In genomic region chr6:14721103-14721758, GRCh38 we compare ENCODE assay signal across 9 cellular contexts.
DNase-seq lines count a peak whose midpoint lies in the region; ATAC-seq, FAIRE-seq and TF ChIP-seq lines count a peak whose summit lies in the region.
"Had no signal": no experiment of that assay in that cellular context is flagged by ENCODE, and none has a peak within 500 bp of the region (broad histone marks: within the 10 kb centered on the region; RNA-seq: fewer than 3 reads in every experiment).

No MANE protein-coding gene starts in this region.

- FAIRE-seq in pancreas (lab: Jason Lieb, UNC) = no peak
- no peak for FAIRE-seq in urothelium cell line (lab: Jason Lieb, UNC)

- H4K20me1 ChIP-seq in PC-9 (ENCODE audit: insufficient read depth) = no peaks in the 10 kb centered on the region

- no peaks in the 10 kb centered on the region for H3K36me3 ChIP-seq in PC-9 (ENCODE audit: low read depth)
- no peaks in the 10 kb centered on the region for H3K36me3 ChIP-seq in pancreas

- no peaks in the 10 kb centered on the region for H3K9me2 ChIP-seq in PC-9 (ENCODE audit: insufficient read depth)

- H3K4me2 ChIP-seq in PC-9 = peak overlapping the region; percentile 42

- H3K27ac ChIP-seq in HL-60 (replicated peaks) = peak overlapping the region; percentile 75
- H3K27ac ChIP-seq in PC-9 = peak overlapping the region; percentile 61
- peak overlapping the region in 2 of 4 donors; percentile 3 to 23 for H3K27ac ChIP-seq in pancreas

- H3K9me3 ChIP-seq in PC-9 (ENCODE audit: insufficient read depth, low read depth) = no peaks in the 10 kb centered on the region; the same call in 1 of the 2 replicates
- no peaks in the 10 kb centered on the region for H3K9me3 ChIP-seq in pancreas

- intact Hi-C loops in PC-9 (cut with micrococcal nuclease; ENCODE audit: unreplicated experiment) (no loop called here), Right ventricle myocardium superior (cut with DNase I) (no loop called here), pancreas (cut with DNase I) (no loop called here)

- peak; percentile 88 to 91 for DNase-seq in HL-60 (ENCODE audit: low read depth in 1 of 2, low spot score in 1 of 2)
- DNase-seq in PC-9 = peak in 1 of 2 experiments; percentile 91
- DNase-seq in Right ventricle myocardium superior = no peak
- no peak for DNase-seq in pancreas
- no peak for DNase-seq in urothelium cell line (ENCODE audit: low spot score)
- DNase-seq in activated naive CD4-positive, alpha-beta T cell (lab: John Stamatoyannopoulos, UW) = no peak
- DNase-seq: NCI-H1436 had no signal

- WGBS in pancreas, 2 donors = 23 to 24% methylated on average over 9 of the region's 9 CpGs

- H2AFZ ChIP-seq in PC-9 = no peak overlapping the region

- CTCF ChIA-PET in PC-9 (lab: Charles Lee) = interaction anchor here (0.6 to 0.7 kb wide), 2 partner anchors 527 to 540 kb away, joined by 3 to 5 read pairs; no protein-coding TSS in a partner anchor

- H3K4me3 ChIP-seq in HL-60 (replicated peaks; ENCODE audit: insufficient read depth, low read length) (no peak overlapping the region), PC-9 (no peak overlapping the region), pancreas (no peak overlapping the region)

- ATAC-seq in Right ventricle myocardium superior (ENCODE audit: poor library complexity) (peak; percentile 70), pancreas (peak in 3 of 4 donors; percentile 72 to 85 (median 81)), GM19455 (IDR thresholded peaks at IDR 0.05; ENCODE audit: unreplicated experiment) (no peak), GM18861 (IDR thresholded peaks at IDR 0.05; ENCODE audit: unreplicated experiment) (no peak)

- H3K27me3 ChIP-seq in HL-60 (ENCODE audit: insufficient read depth, poor library complexity, severe bottlenecking) (no peaks in the 10 kb centered on the region), PC-9 (ENCODE audit: insufficient read depth, low read depth) (no peaks in the 10 kb centered on the region), pancreas (no peaks in the 10 kb centered on the region)

- no TSS peak for BruUV-seq in PC-9 (replicated peaks; lab: Mats Ljungman, UMichigan)

- no peaks in the 10 kb centered on the region for H3K79me2 ChIP-seq in PC-9 (ENCODE audit: low read depth)

- POLR2A ChIA-PET in PC-9 (lab: Charles Lee; ENCODE audit: unreplicated experiment) = no interaction called here

- peaks cover 15% of the 10 kb centered on the region; the same call in 1 of the 2 replicates for H3F3A ChIP-seq in PC-9 (ENCODE audit: insufficient read depth, low read depth)

- no peak for TF ChIP-seq CTCF in HL-60 (IDR thresholded peaks at IDR 0.05; ENCODE audit: insufficient read depth, low read length)
- TF ChIP-seq CTCF in PC-9 (conservative IDR thresholded peaks at IDR 0.05) = no peak
- no peak for TF ChIP-seq CTCF in pancreas (IDR thresholded peaks at IDR 0.05)

- H3K4me1 ChIP-seq in PC-9 (replicated peaks; ENCODE audit: insufficient read depth) (peaks cover 20% of the 10 kb centered on the region), pancreas (no peaks in the 10 kb centered on the region)

Comparison
In these comparisons a context has a peak if more than half of its experiments do, and no peak if none do; other contexts are left out.
1. DNase-seq: peak in HL-60 (2 of 2); none in Right ventricle myocardium superior (single experiment), pancreas (0 of 6), urothelium cell line (single experiment) and activated naive CD4-positive, alpha-beta T cell (0 of 4).
2. ATAC-seq: peak in Right ventricle myocardium superior (single experiment) and pancreas (3 of 4); none in GM19455 (single experiment) and GM18861 (single experiment).